ENCODE assay signal across 24 cellular contexts in genomic region chr14:64092940-64093339, GRCh38.
DNase-seq lines count a peak whose midpoint lies in the region; ATAC-seq, FAIRE-seq and TF ChIP-seq lines count a peak whose summit lies in the region.
"Had no signal": no experiment of that assay in that cellular context is flagged by ENCODE, and none has a peak within 500 bp of the region (broad histone marks: within the 10 kb centered on the region; RNA-seq: fewer than 3 reads in every experiment).

No MANE protein-coding gene starts in this region.

- H3K4me3 ChIP-seq in kidney (ENCODE audit: low read length in 2 of 2) (peak overlapping the region in 1 of 2 donors; percentile 33), thyroid gland (replicated peaks in 1 of 3) (no peak overlapping the region), aorta (ENCODE audit: low read length in 2 of 2) (no peak overlapping the region)
- H3K4me3 ChIP-seq: coronary artery, left ventricle myocardium inferior had no signal

- peak in 1 of 2 donors; percentile 43 for TF ChIP-seq POLR2A in thyroid gland (IDR thresholded peaks at IDR 0.05)

- no peak for ATAC-seq in aorta (ENCODE audit: low FRiP score)
- ATAC-seq in GM18519 (IDR thresholded peaks at IDR 0.05; ENCODE audit: low FRiP score, unreplicated experiment) = no peak
- ATAC-seq: activated naive CD8-positive, alpha-beta T cell treated with anti-CD3 and anti-CD28 coated beads, Interleukin-2, amount 50 U/mL, for 24 hours; stimulated activated naive B cell treated with anti-CD40 and anti-IgM and Interleukin-4, amounts not matched to agents 10 μg/mL and 1 μg/mL and 100 μg/mL, for 72 hours had no signal

- DNase-seq in NCI-H146 (lab: John Stamatoyannopoulos, UW) (peak; percentile 20), NCI-H146 treated with DMSO at 0.1 percent for 48 hours (lab: John Stamatoyannopoulos, UW; ENCODE audit: unreplicated experiment) (no peak), NCI-H69 (lab: John Stamatoyannopoulos, UW) (peak; percentile 29), kidney (no peak), thyroid gland (peak; percentile 68), aorta (no peak), kidney tubule cell (ENCODE audit: low spot score) (no peak)
- DNase-seq: activated CD4-positive, alpha-beta T cell treated with anti-CD3 and anti-CD28 coated beads, Interleukin-2, amount 50 U/mL, for 48 hours; activated CD4-positive, CD25-positive, alpha-beta regulatory T cell; activated effector memory CD4-positive, alpha-beta T cell treated with anti-CD3 and anti-CD28 coated beads, Interleukin-2, amount 50 U/mL, for 16 hours; activated naive CD8-positive, alpha-beta T cell treated with anti-CD3 and anti-CD28 coated beads, Interleukin-2, amount 50 U/mL, for 24 hours; CD4-positive, alpha-beta memory T cell; endodermal cell; head of caudate nucleus; KG1; left ventricle myocardium inferior; NCI-H1930; NCI-H524; RPMI8226; small intestine; stimulated activated naive B cell treated with anti-CD40 and anti-IgM and Interleukin-4, amounts not matched to agents 10 μg/mL and 1 μg/mL and 100 μg/mL, for 72 hours had no signal

- peak overlapping the region in 1 of 2 donors; percentile 32 for H3K9ac ChIP-seq in kidney (ENCODE audit: low read length in 2 of 2)

- H3K4me1 ChIP-seq in kidney (ENCODE audit: control insufficient read depth in 1 of 2, insufficient read depth in 1 of 2, low read depth in 1 of 2, low read length in 2 of 2) (peaks cover 5 to 22% of the 10 kb centered on the region in 2 donors), thyroid gland (peaks cover 46 to 49% of the 10 kb centered on the region in 2 donors), aorta (ENCODE audit: control insufficient read depth in 1 of 2, insufficient read depth in 2 of 2, low read length in 2 of 2) (peaks cover 2 to 4% of the 10 kb centered on the region in 2 donors)
- H3K4me1 ChIP-seq: left ventricle myocardium inferior had no signal

- 60 to 70% methylated on average over 5 of the region's 5 CpGs for WGBS in thyroid gland, 2 donors
- WGBS in aorta, 2 donors = 75 to 76% methylated on average over 5 of the region's 5 CpGs

- TF ChIP-seq CTCF in kidney (IDR thresholded peaks at IDR 0.05; ENCODE audit: borderline replicate concordance, extremely low read depth, insufficient read depth) (no peak), thyroid gland (IDR thresholded peaks at IDR 0.05) (no peak)

- H3K9me3 ChIP-seq in kidney (ENCODE audit: control insufficient read depth in 1 of 2, low read length in 2 of 2) = no peaks in the 10 kb centered on the region
- H3K9me3 ChIP-seq in thyroid gland = no peaks in the 10 kb centered on the region
- no peaks in the 10 kb centered on the region for H3K9me3 ChIP-seq in aorta (ENCODE audit: control insufficient read depth, low read length)
- H3K9me3 ChIP-seq: left ventricle myocardium inferior had no signal

- H3K27me3 ChIP-seq in thyroid gland (no peaks in the 10 kb centered on the region), aorta (ENCODE audit: control insufficient read depth in 1 of 2, insufficient read depth in 2 of 2, low read length in 1 of 2) (no peaks in the 10 kb centered on the region)

- H3K36me3 ChIP-seq in kidney (ENCODE audit: control insufficient read depth in 1 of 2, insufficient read depth in 2 of 2, low read length in 2 of 2) (peaks cover 20 to 24% of the 10 kb centered on the region in 2 donors), thyroid gland (peaks cover 3 to 6% of the 10 kb centered on the region in 2 donors), aorta (ENCODE audit: control insufficient read depth in 1 of 2, insufficient read depth in 2 of 2, low read length in 1 of 2) (peaks cover 3 to 6% of the 10 kb centered on the region in 2 donors)

- intact Hi-C loops in kidney (cut with DNase I) = no loop called here
- intact Hi-C loops in thyroid gland (cut with DNase I) = no loop called here
- intact Hi-C loops in aorta (cut with DNase I) = no loop called here

- peak overlapping the region; percentile 74 to 79 for H3K27ac ChIP-seq in kidney (ENCODE audit: low read depth in 2 of 2, low read length in 2 of 2)
- peak overlapping the region; percentile 50 to 79 (median 77) for H3K27ac ChIP-seq in thyroid gland
- H3K27ac ChIP-seq in aorta (ENCODE audit: low read depth in 1 of 2, low read length in 2 of 2) = no peak overlapping the region
- H3K27ac ChIP-seq: 22Rv1, coronary artery, left ventricle myocardium inferior had no signal

- FAIRE-seq in kidney (lab: Jason Lieb, UNC) = no peak
- FAIRE-seq: small intestine had no signal

Comparison
In these comparisons a context has a peak if more than half of its experiments do, and no peak if none do; other contexts are left out.
1. DNase-seq: peak in NCI-H146 (single experiment), NCI-H69 (single experiment) and thyroid gland (2 of 2); none in NCI-H146 treated with DMSO at 0.1 percent for 48 hours (single experiment), kidney (single experiment), aorta (0 of 2) and kidney tubule cell (single experiment).
2. H3K27ac ChIP-seq: peak in kidney (2 of 2) and thyroid gland (3 of 3); none in aorta (0 of 2).